ENCODE assay signal across 10 cellular contexts in the genomic region with DNA sequence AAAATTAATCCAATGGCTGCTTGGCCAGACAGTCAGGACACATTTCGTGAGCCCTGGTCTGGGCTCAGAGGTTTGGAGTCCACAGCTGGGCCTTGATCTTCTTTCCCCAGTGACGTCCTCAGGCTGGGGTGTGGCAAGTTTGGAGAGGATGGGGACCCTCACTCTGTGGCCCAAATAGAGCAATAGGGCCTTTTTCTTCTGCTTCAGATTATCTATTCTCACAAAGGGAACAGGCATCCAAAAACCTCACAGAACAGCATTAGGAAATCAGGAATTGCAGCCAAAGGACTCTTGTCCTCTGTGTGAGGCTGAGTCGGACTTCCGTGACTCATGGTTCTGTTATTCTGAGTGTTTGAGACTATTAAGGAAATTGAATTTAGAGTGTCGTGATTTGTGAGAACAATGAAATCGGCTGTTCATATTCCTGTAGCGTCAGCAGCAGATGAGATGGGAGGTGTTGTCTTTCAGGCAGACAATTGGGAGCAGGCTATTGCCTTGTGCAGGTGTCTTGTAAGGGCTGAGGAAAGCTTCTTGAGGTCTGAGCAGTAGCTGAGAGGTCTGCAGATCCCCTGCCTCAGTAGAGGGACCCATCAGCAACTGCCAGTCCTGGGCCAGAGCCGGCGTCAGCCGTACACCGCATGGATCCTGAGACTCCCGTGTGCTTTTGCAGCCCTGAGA.
DNase-seq lines count a peak whose midpoint lies in the region; ATAC-seq, FAIRE-seq and TF ChIP-seq lines count a peak whose summit lies in the region.
"Had no signal": no experiment of that assay in that cellular context is flagged by ENCODE, and none has a peak within 500 bp of the region (broad histone marks: within the 10 kb centered on the region; RNA-seq: fewer than 3 reads in every experiment).

No MANE protein-coding gene starts in this region.

- H3K4me3 ChIP-seq in mesodermal cell (ENCODE audit: extremely low read depth, insufficient read depth, low read length, poor library complexity, severe bottlenecking) (no peak overlapping the region), upper lobe of right lung (no peak overlapping the region), small intestine (ENCODE audit: low read depth in 1 of 2, low read length in 2 of 2) (no peak overlapping the region)
- H3K4me3 ChIP-seq: A549 had no signal

- H3K4me1 ChIP-seq in mesodermal cell (ENCODE audit: control insufficient read depth, insufficient read depth, low read length, poor library complexity, severe bottlenecking) = peaks cover 26% of the 10 kb centered on the region
- peaks cover 56% of the 10 kb centered on the region for H3K4me1 ChIP-seq in upper lobe of right lung
- peaks cover 0 to 9% of the 10 kb centered on the region in 2 donors for H3K4me1 ChIP-seq in small intestine (ENCODE audit: control insufficient read depth in 2 of 2, insufficient read depth in 1 of 2, low read depth in 1 of 2, low read length in 1 of 2)

- WGBS in mesodermal cell (ENCODE audit: insufficient coverage in 2 of 2), 2 experiments = 92 to 93% methylated on average over 10 to 12 of the region's 12 CpGs
- WGBS in small intestine, 3 donors = 56 to 88% (median 77%) methylated on average over 12 of the region's 12 CpGs

- intact Hi-C loops in upper lobe of right lung (cut with DNase I) = no loop called here

- H3K9me3 ChIP-seq in mesodermal cell (ENCODE audit: control insufficient read depth, low read length) = no peaks in the 10 kb centered on the region
- no peaks in the 10 kb centered on the region for H3K9me3 ChIP-seq in upper lobe of right lung
- H3K9me3 ChIP-seq in small intestine (ENCODE audit: control insufficient read depth, low read depth) = no peaks in the 10 kb centered on the region
- H3K9me3 ChIP-seq: A549 had no signal

- TF ChIP-seq CTCF in upper lobe of right lung (IDR thresholded peaks at IDR 0.05) = no peak

- DNase-seq in activated CD8-positive, alpha-beta memory T cell treated with anti-CD3 and anti-CD28 coated beads for 24 hours = peak; percentile 30
- no peak for DNase-seq in activated CD8-positive, alpha-beta memory T cell treated with anti-CD3 and anti-CD28 coated beads, Interleukin-2, amount 50 U/mL, for 4 hours
- DNase-seq in dermis microvascular lymphatic vessel endothelial cell (ENCODE audit: low read depth in 2 of 2) (peak; percentile 70 to 84), upper lobe of right lung (peak; percentile 62), NCI-H1048 (lab: John Stamatoyannopoulos, UW) (no peak), small intestine (no peak)
- DNase-seq: activated CD4-positive, CD25-positive, alpha-beta regulatory T cell had no signal

- H3K27me3 ChIP-seq in upper lobe of right lung = no peaks in the 10 kb centered on the region
- no peaks in the 10 kb centered on the region for H3K27me3 ChIP-seq in small intestine (ENCODE audit: control insufficient read depth in 2 of 2, insufficient read depth in 2 of 2, low read length in 2 of 2)

- no peak for FAIRE-seq in small intestine (lab: Jason Lieb, UNC)
- FAIRE-seq: A549 had no signal

- ATAC-seq in upper lobe of right lung = peak; percentile 79
- ATAC-seq in HG03342 (IDR thresholded peaks at IDR 0.05; ENCODE audit: unreplicated experiment) = no peak
- ATAC-seq: A549 had no signal

- H3K36me3 ChIP-seq in mesodermal cell (ENCODE audit: control insufficient read depth, insufficient read depth, low read length) (no peaks in the 10 kb centered on the region), upper lobe of right lung (no peaks in the 10 kb centered on the region), small intestine (ENCODE audit: control insufficient read depth in 2 of 2, insufficient read depth in 2 of 2, low read length in 2 of 2) (no peaks in the 10 kb centered on the region)

- H3K27ac ChIP-seq in mesodermal cell (ENCODE audit: low read depth, low read length, severe bottlenecking) = peak overlapping the region; percentile 57
- H3K27ac ChIP-seq in upper lobe of right lung = peak overlapping the region; percentile 85
- H3K27ac ChIP-seq in small intestine (ENCODE audit: low read depth in 1 of 2, low read length in 1 of 2) = peak overlapping the region in 1 of 2 donors; percentile 94
- H3K27ac ChIP-seq: A549 had no signal

Comparison
In these comparisons a context has a peak if more than half of its experiments do, and no peak if none do; other contexts are left out.
1. DNase-seq: peak in activated CD8-positive, alpha-beta memory T cell treated with anti-CD3 and anti-CD28 coated beads for 24 hours (single experiment), dermis microvascular lymphatic vessel endothelial cell (2 of 2) and upper lobe of right lung (single experiment); none in activated CD8-positive, alpha-beta memory T cell treated with anti-CD3 and anti-CD28 coated beads, Interleukin-2, amount 50 U/mL, for 4 hours (single experiment), NCI-H1048 (single experiment) and small intestine (single experiment).